In the genomic region with DNA sequence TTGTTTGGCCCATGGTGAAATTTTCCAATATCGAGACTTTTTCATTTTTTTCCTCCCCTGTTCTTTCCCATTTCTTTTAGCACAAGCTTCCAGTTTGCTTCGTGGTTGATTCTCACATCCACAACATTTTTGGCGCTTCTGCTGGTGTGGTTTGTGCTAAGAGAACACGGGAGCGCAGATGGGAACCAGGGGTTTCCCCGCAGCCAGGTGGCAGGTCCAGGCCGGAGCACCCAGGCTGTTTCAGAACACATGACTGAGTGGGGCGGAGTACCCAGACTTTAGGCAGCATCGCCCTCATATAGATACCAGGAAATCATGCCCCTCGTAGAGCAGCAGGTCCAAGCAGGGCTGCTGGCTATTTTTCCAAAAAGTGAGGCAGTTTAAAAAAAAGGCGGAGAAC, we compare ENCODE assay signal across 10 cellular contexts. TPM values are rescaled to one million over a fixed set of nuclear protein-coding genes. Genes with fewer than 3 reads are reported as not detected.
DNase-seq lines count a peak whose midpoint lies in the region; ATAC-seq and TF ChIP-seq lines count a peak whose summit lies in the region.
"Had no signal": no experiment of that assay in that cellular context is flagged by ENCODE, and none has a peak within 500 bp of the region (broad histone marks: within the 10 kb centered on the region; RNA-seq: fewer than 3 reads in every experiment).

No MANE protein-coding gene starts in this region.

- peaks cover 37% of the 10 kb centered on the region for H3F3A ChIP-seq in PC-9 (ENCODE audit: insufficient read depth, low read depth)

- peak overlapping the region; percentile 58 for H3K9ac ChIP-seq in parathyroid adenoma

- no peaks in the 10 kb centered on the region for H4K20me1 ChIP-seq in PC-9 (ENCODE audit: insufficient read depth)

- no peaks in the 10 kb centered on the region for H3K9me2 ChIP-seq in PC-9 (ENCODE audit: insufficient read depth)

- no peak for ATAC-seq in GM18502 (IDR thresholded peaks at IDR 0.05; ENCODE audit: poor library complexity, unreplicated experiment)

- peaks cover 41% of the 10 kb centered on the region for H3K79me2 ChIP-seq in PC-9 (ENCODE audit: low read depth)
- peaks cover 2% of the 10 kb centered on the region for H3K79me2 ChIP-seq in parathyroid adenoma

- H3K27ac ChIP-seq in PC-9 (peak overlapping the region; percentile 94), parathyroid adenoma (peak overlapping the region; percentile 75)

- H3K4me3 ChIP-seq in PC-9, result peak overlapping the region; percentile 60
- no peak overlapping the region for H3K4me3 ChIP-seq in fibroblast of pulmonary artery (replicated peaks; ENCODE audit: low read depth, low read length)
- H3K4me3 ChIP-seq in parathyroid adenoma (ENCODE audit: low read depth, low read length), result peak overlapping the region; percentile 32

- intact Hi-C loops in PC-9 (cut with micrococcal nuclease; ENCODE audit: unreplicated experiment), result loop anchor here (2.0 to 10.0 kb wide), 5 partner anchors 23 to 397 kb away; no protein-coding TSS in a partner anchor

- H3K27me3 ChIP-seq in PC-9 (ENCODE audit: insufficient read depth, low read depth) (no peaks in the 10 kb centered on the region), parathyroid adenoma (ENCODE audit: control insufficient read depth, insufficient read depth, low read length) (no peaks in the 10 kb centered on the region)

- TF ChIP-seq CTCF in PC-9 (conservative IDR thresholded peaks at IDR 0.05) (no peak), fibroblast of pulmonary artery (IDR thresholded peaks at IDR 0.05; ENCODE audit: low read length, missing control alignments) (no peak), parathyroid adenoma (IDR thresholded peaks at IDR 0.05) (no peak)

- CTCF ChIA-PET in PC-9 (lab: Charles Lee), result interaction anchor here (0.6 to 0.7 kb wide), 2 partner anchors 292 to 301 kb away, joined by 3 to 4 read pairs; a partner anchor contains a TSS

- H3K4me2 ChIP-seq in PC-9 (peak overlapping the region; percentile 70), parathyroid adenoma (ENCODE audit: low read length) (peak overlapping the region; percentile 22)

- peak; percentile 48 for DNase-seq in Daoy (ENCODE audit: low read depth)
- peak in 1 of 2 experiments; percentile 51 for DNase-seq in PC-9
- DNase-seq in fibroblast of pulmonary artery (ENCODE audit: low read depth), result peak; percentile 14
- DNase-seq in activated T-cell treated with anti-CD3 and anti-CD28 coated beads, Interleukin-2, amount 50 U/mL, for 1 hour, result no peak
- no peak for DNase-seq in activated gamma-delta T cell (lab: John Stamatoyannopoulos, UW)
- no peak for DNase-seq in iPS-NIHi7 (ENCODE audit: extremely low spot score)
- DNase-seq: glutamatergic neuron, NCI-H1048 had no signal

- H3K9me3 ChIP-seq in PC-9 (ENCODE audit: insufficient read depth, low read depth) (no peaks in the 10 kb centered on the region), parathyroid adenoma (ENCODE audit: control insufficient read depth, low read length) (no peaks in the 10 kb centered on the region)

- H3K4me1 ChIP-seq in PC-9 (replicated peaks; ENCODE audit: insufficient read depth) (peaks cover 60% of the 10 kb centered on the region), parathyroid adenoma (peaks cover 21% of the 10 kb centered on the region)

- H2AFZ ChIP-seq in PC-9 (no peak overlapping the region), parathyroid adenoma (peak overlapping the region; percentile 28)

- H3K36me3 ChIP-seq in PC-9 (ENCODE audit: low read depth) (peaks cover 6% of the 10 kb centered on the region; the same call in 1 of the 2 replicates), parathyroid adenoma (ENCODE audit: control insufficient read depth, insufficient read depth, low read length) (no peaks in the 10 kb centered on the region)

- POLR2A ChIA-PET in PC-9 (lab: Charles Lee; ENCODE audit: unreplicated experiment), result no interaction called here

- BruUV-seq in PC-9 (replicated peaks; lab: Mats Ljungman, UMichigan), result TSS peak; percentile 46

RNA-seq across cellular contexts. Expression of a gene that starts 58.0 kb away (rescaled TPM):
- 1.5 and 6.5 TPM in 2 replicates for total RNA-seq in Daoy (2014; rRNA removed; shearing (Covaris generic))
- total RNA-seq in PC-9 (2021), result 7.8 and 8.3 TPM in 2 replicates

Comparison
In these comparisons a context has a peak if more than half of its experiments do, and no peak if none do; other contexts are left out.
1. DNase-seq: peak in Daoy (single experiment) and fibroblast of pulmonary artery (single experiment); none in activated T-cell treated with anti-CD3 and anti-CD28 coated beads, Interleukin-2, amount 50 U/mL, for 1 hour (single experiment), activated gamma-delta T cell (single experiment) and iPS-NIHi7 (single experiment).